In the genomic region with DNA sequence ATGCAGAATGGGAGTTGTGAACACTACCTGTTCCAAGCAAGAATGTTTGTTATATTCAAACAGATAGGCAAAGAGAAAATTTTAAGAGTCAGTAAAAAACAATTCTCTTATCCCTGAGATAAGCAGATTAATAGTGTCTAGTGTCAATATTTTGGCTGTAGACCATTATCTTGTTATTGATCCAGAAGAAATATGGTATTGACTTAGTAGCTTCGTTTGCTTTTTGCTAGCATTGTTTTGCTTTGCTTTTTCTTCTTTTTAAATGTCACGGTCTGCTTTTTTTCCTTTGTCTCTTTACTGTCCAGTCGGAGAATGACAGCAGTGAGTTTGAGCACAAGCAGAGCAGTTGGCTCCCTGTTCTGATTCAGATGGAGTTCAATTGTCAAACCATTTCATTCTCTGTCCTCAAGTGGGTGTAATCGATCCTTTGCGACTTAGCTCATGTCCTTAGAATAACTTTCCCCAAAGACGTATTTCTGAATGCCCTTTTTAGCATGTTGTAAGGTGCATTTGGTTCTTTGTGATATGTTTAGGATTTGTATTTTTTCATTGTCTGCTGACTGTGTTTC, we compare ENCODE assay signal across 16 cellular contexts. TPM values are rescaled to one million over a fixed set of nuclear protein-coding genes. Genes with fewer than 3 reads are reported as not detected.
"Had no signal": no experiment of that assay in that cellular context is flagged by ENCODE, and none has a peak within 500 bp of the region (broad histone marks: within the 10 kb centered on the region; RNA-seq: fewer than 3 reads in every experiment).

No MANE protein-coding gene starts in this region.

- H3K9me3 Mint-ChIP-seq: stimulated activated naive B cell treated with anti-CD40 and anti-IgM and Interleukin-4, amounts not matched to agents 10 μg/mL and 1 μg/mL and 100 μg/mL, for 72 hours; T-helper 2 cell treated with Interferon-gamma antibody and Interleukin-4, amounts not matched to agents 5 μg/mL and 100 μg/mL, for 36 hours had no signal

- DNase-seq: activated CD4-positive, alpha-beta T cell treated with anti-CD3 and anti-CD28 coated beads, Interleukin-2, amount 50 U/mL, for 1 hour; activated naive CD4-positive, alpha-beta T cell treated with Interleukin-2 at 50 U/mL for 16 hours; dorsolateral prefrontal cortex; lower lobe of right lung; pancreas; stimulated activated CD4-positive, alpha-beta T cell treated with anti-CD3 and anti-CD28 coated beads, Interleukin-2, amount 100 ng/mL, for 48 hours; stimulated activated naive B cell treated with anti-CD40 and anti-IgM and Interleukin-4, amounts not matched to agents 10 μg/mL and 1 μg/mL and 100 μg/mL, for 72 hours; tibial artery had no signal

- H3K27me3 Mint-ChIP-seq: stimulated activated naive B cell treated with anti-CD40 and anti-IgM and Interleukin-4, amounts not matched to agents 10 μg/mL and 1 μg/mL and 100 μg/mL, for 72 hours had no signal

- H3K4me3 Mint-ChIP-seq: stimulated activated naive B cell treated with anti-CD40 and anti-IgM and Interleukin-4, amounts not matched to agents 10 μg/mL and 1 μg/mL and 100 μg/mL, for 72 hours; T-helper 2 cell treated with Interferon-gamma antibody and Interleukin-4, amounts not matched to agents 5 μg/mL and 100 μg/mL, for 36 hours had no signal

- ATAC-seq: esophagus mucosa; lower lobe of right lung; pancreas; stimulated activated naive B cell treated with anti-CD40 and anti-IgM and Interleukin-4, amounts not matched to agents 10 μg/mL and 1 μg/mL and 100 μg/mL, for 72 hours had no signal

- H3K9me3 ChIP-seq: breast epithelium, lower lobe of right lung, pancreas, tibial artery had no signal

- H3K27ac Mint-ChIP-seq: T-helper 2 cell treated with Interferon-gamma antibody and Interleukin-4, amounts not matched to agents 5 μg/mL and 100 μg/mL, for 36 hours had no signal

- H3K4me3 ChIP-seq: breast epithelium, dorsolateral prefrontal cortex, lower lobe of right lung, pancreas, tibial artery had no signal

- H3K36me3 ChIP-seq: breast epithelium had no signal

- H3K27ac ChIP-seq: lower lobe of right lung, pancreas, tibial artery had no signal

- H3K4me1 ChIP-seq: breast epithelium, lower lobe of right lung, pancreas had no signal

- FAIRE-seq: endometrium, pancreas, urothelium cell line had no signal

- H3K27me3 ChIP-seq: breast epithelium, dorsolateral prefrontal cortex, pancreas, tibial artery had no signal

RNA-seq across cellular contexts. Expression of a gene that starts 55.8 kb away (rescaled TPM):
- total RNA-seq: breast epithelium, esophagus mucosa, glomerular endothelial cell, lower lobe of right lung, renal cortical epithelial cell, skeletal muscle tissue had no signal
